ENCODE assay signal across 2 cellular contexts in genomic region chr9:76415154-76415553, GRCh38.
A peak's percentile ranks its signal among the peaks of the same experiment; 100 is the strongest.
TF ChIP-seq lines count a peak whose summit lies in the region.

No MANE protein-coding gene starts in this region.

TF ChIP-seq in HepG2, 621 proteins besides CTCF, POLR2A, EP300 and RAD21:
- TF ChIP-seq FOSL2 (CRISPR knock-in tag; IDR thresholded peaks at IDR 0.05) (peak; percentile 60), HCFC1 (IDR thresholded peaks at IDR 0.05; ENCODE audit: low read depth, low read length) (no peak), BRF2 (CRISPR knock-in tag; IDR thresholded peaks at IDR 0.05) (no peak)
TF ChIP-seq in HepG2: peak in this region for 1.

TF ChIP-seq in endothelial cell of umbilical vein, 7 proteins besides CTCF, POLR2A, EP300 and RAD21:
- TF ChIP-seq POLR2AphosphoS5 (IDR thresholded peaks at IDR 0.05; ENCODE audit: insufficient read depth, low read depth, low read length) (no peak), EZH2 (IDR thresholded peaks at IDR 0.05; ENCODE audit: borderline replicate concordance, low read depth, low read length, severe bottlenecking) (no peak), JUN (IDR thresholded peaks at IDR 0.05; ENCODE audit: borderline replicate concordance, insufficient read depth, insufficient read length, low read depth) (peak; percentile 25), GATA2 (IDR thresholded peaks at IDR 0.05; ENCODE audit: insufficient read depth, insufficient read length, low read depth, low read length) (no peak), MYC (IDR thresholded peaks at IDR 0.05; ENCODE audit: low read depth, low read length) (no peak), MAX (IDR thresholded peaks at IDR 0.05; ENCODE audit: insufficient read depth, insufficient read length) (no peak), FOS (IDR thresholded peaks at IDR 0.05; ENCODE audit: borderline replicate concordance, insufficient read depth, low read length) (peak; percentile 37)
